In genomic region chr7:50603288-50603687, GRCh38 we compare ENCODE assay signal across 1 cellular context.
TF ChIP-seq lines count a peak whose summit lies in the region.

No MANE protein-coding gene starts in this region.

TF ChIP-seq in GM23338, 12 proteins besides CTCF, POLR2A, EP300 and RAD21 (continued from another document):
- no peak for TF ChIP-seq ZNF462 (CRISPR knock-in tag; IDR thresholded peaks at IDR 0.05)
TF ChIP-seq in GM23338: peak in this region for 0.
